ENCODE assay signal across 8 cellular contexts in the genomic region with DNA sequence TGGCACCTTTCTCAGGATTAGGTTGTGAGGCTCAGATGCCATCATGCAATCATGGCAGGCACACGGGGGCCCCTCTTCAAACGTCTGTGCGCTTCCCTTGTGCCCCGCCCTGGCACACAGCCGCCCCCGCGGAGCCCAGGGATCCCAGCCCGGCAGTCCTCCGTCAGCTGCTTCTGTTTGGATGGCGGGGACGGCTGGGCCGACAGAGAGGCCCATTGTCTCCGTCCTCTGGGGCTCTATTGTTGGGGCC. TPM values are rescaled to one million over a fixed set of nuclear protein-coding genes. Genes with fewer than 3 reads are reported as not detected.
A peak's percentile ranks its signal among the peaks of the same experiment; 100 is the strongest.
DNase-seq lines count a peak whose midpoint lies in the region; ATAC-seq, FAIRE-seq and TF ChIP-seq lines count a peak whose summit lies in the region.

No MANE protein-coding gene starts in this region.

- CTCF ChIA-PET in activated CD8-positive, alpha-beta memory T cell treated with anti-CD3 and anti-CD28 coated beads, Interleukin-2, amount 10 ng/mL, durations not matched to agents 7 days and 5 days (lab: Charles Lee) = interaction anchor here (0.8 to 6.7 kb wide), 10 partner anchors 15 to 387 kb away, joined by 3 to 29 read pairs (median 5); no protein-coding TSS in a partner anchor
- CTCF ChIA-PET in HepG2 (lab: Yijun Ruan, JAX; ENCODE audit: low intra/inter-chr PET ratio, low total read pairs) = interaction anchor here (1.4 kb wide), 1 partner anchor 18 kb away, joined by 7 read pairs; no protein-coding TSS in a partner anchor

- intact Hi-C loops in HepG2 (cut with micrococcal nuclease; ENCODE audit: unreplicated experiment) = no loop called here

- peak overlapping the region; percentile 83 for H3K4me3 Mint-ChIP-seq in activated CD8-positive, alpha-beta memory T cell treated with anti-CD3 and anti-CD28 coated beads, Interleukin-2, amount 10 ng/mL, durations not matched to agents 7 days and 5 days

- no TSS peak for BruUV-seq in HepG2 (replicated peaks; lab: Mats Ljungman, UMichigan)

- H3K4me3 ChIP-seq in SJCRH30 (peak overlapping the region; percentile 67), HepG2 (replicated peaks in 1 of 3; ENCODE audit: insufficient read depth in 1 of 3, low read depth in 2 of 3, low read length in 3 of 3) (peak overlapping the region; percentile 75 to 86 (median 81))

- H3K4me1 ChIP-seq in SJCRH30 (peaks cover 40% of the 10 kb centered on the region), HepG2 (ENCODE audit: insufficient read depth, low read length) (peaks cover 86% of the 10 kb centered on the region)

- H3K79me2 ChIP-seq in HepG2 (ENCODE audit: insufficient read depth, low read length) = peaks cover 8% of the 10 kb centered on the region

- H3K27me3 ChIP-seq in SJCRH30 (no peaks in the 10 kb centered on the region), HepG2 (ENCODE audit: control insufficient read depth in 1 of 2, insufficient read depth in 2 of 2, low read length in 2 of 2) (no peaks in the 10 kb centered on the region; a peak in 1 of 5 replicates)

- no peak for TF ChIP-seq POLR2A in HepG2 (IDR thresholded peaks at IDR 0.05; ENCODE audit: insufficient read depth in 1 of 2, low read depth in 2 of 2, low read length in 2 of 2)

- H3K36me3 ChIP-seq in SJCRH30 (no peaks in the 10 kb centered on the region), HepG2 (replicated peaks in 1 of 2; ENCODE audit: control insufficient read depth in 1 of 2, insufficient read depth in 2 of 2, low read length in 2 of 2) (no peaks in the 10 kb centered on the region; a peak in 1 of 5 replicates)

- no peak overlapping the region for H2AFZ ChIP-seq in HepG2 (ENCODE audit: low read length)

- 0% methylated on average over 2 of the region's 13 CpGs for WGBS in HepG2 (ENCODE audit: low lambda C conversion rate)

- no peaks in the 10 kb centered on the region for H3K9me3 Mint-ChIP-seq in activated CD8-positive, alpha-beta memory T cell treated with anti-CD3 and anti-CD28 coated beads, Interleukin-2, amount 10 ng/mL, durations not matched to agents 7 days and 5 days (ENCODE audit: low read depth)

- H3K9ac ChIP-seq in HepG2 (ENCODE audit: insufficient read depth, low read depth, low read length) = peak overlapping the region; percentile 91

- H3K36me3 Mint-ChIP-seq in activated CD8-positive, alpha-beta memory T cell treated with anti-CD3 and anti-CD28 coated beads, Interleukin-2, amount 10 ng/mL, durations not matched to agents 7 days and 5 days = no peaks in the 10 kb centered on the region

- peaks cover 10% of the 10 kb centered on the region for H3K4me1 Mint-ChIP-seq in activated CD8-positive, alpha-beta memory T cell treated with anti-CD3 and anti-CD28 coated beads, Interleukin-2, amount 10 ng/mL, durations not matched to agents 7 days and 5 days

- no peak for FAIRE-seq in HepG2 (lab: Jason Lieb, UNC)
- FAIRE-seq in HTR-8/SVneo (lab: Jason Lieb, UNC) = no peak

- peak overlapping the region; percentile 87 for H3K4me2 ChIP-seq in HepG2 (ENCODE audit: low read depth, low read length)

- no peaks in the 10 kb centered on the region for H4K20me1 ChIP-seq in HepG2 (ENCODE audit: insufficient read depth, low read length)

- TF ChIP-seq RAD21 in HepG2 (CRISPR knock-in tag; IDR thresholded peaks at IDR 0.05) = no peak; the same call in 1 of the 2 replicates

- TF ChIP-seq EP300 in HepG2 (IDR thresholded peaks at IDR 0.05; ENCODE audit: low read depth in 2 of 2, low read length in 2 of 2) (no peak), HepG2 (CRISPR knock-in tag; IDR thresholded peaks at IDR 0.05; ENCODE audit: borderline replicate concordance) (no peak)

- peak; percentile 5 for ATAC-seq in activated CD8-positive, alpha-beta memory T cell treated with anti-CD3 and anti-CD28 coated beads, Interleukin-2, amount 10 ng/mL, durations not matched to agents 7 days and 5 days
- peak; percentile 51 for ATAC-seq in HepG2

- no peak for DNase-seq in activated CD8-positive, alpha-beta memory T cell treated with anti-CD3 and anti-CD28 coated beads, Interleukin-2, amount 10 ng/mL, durations not matched to agents 7 days and 5 days
- DNase-seq in activated CD8-positive, alpha-beta memory T cell treated with anti-CD3 and anti-CD28 coated beads for 24 hours = no peak
- DNase-seq in SJCRH30 = peak; percentile 94 to 97
- peak; percentile 60 for DNase-seq in cerebellar cortex (ENCODE audit: low spot score)
- peak; percentile 55 for DNase-seq in HepG2 (ENCODE audit: low spot score)
- DNase-seq in stimulated activated CD4-positive, alpha-beta T cell treated with anti-CD3 and anti-CD28 coated beads, Interleukin-4, amount 100 ng/mL, for 1 hour = peak; percentile 53
- DNase-seq in A172 (ENCODE audit: low spot score) = no peak
- DNase-seq in HTR-8/SVneo (ENCODE audit: insufficient read length, low spot score) = no peak

- H3K9me3 ChIP-seq in SJCRH30 (replicated peaks) = no peaks in the 10 kb centered on the region
- H3K9me3 ChIP-seq in HepG2 (ENCODE audit: low read length) = no peaks in the 10 kb centered on the region

- peak overlapping the region; percentile 86 for H3K27ac Mint-ChIP-seq in activated CD8-positive, alpha-beta memory T cell treated with anti-CD3 and anti-CD28 coated beads, Interleukin-2, amount 10 ng/mL, durations not matched to agents 7 days and 5 days

- in situ Hi-C loops in HepG2 (cut with HindIII; ENCODE audit: extremely low pct_ligation_motif_present, low pct_unique_long_range_greater_than_20kb) = no loop called here

- H3K27ac ChIP-seq in SJCRH30 = peak overlapping the region; percentile 100
- H3K27ac ChIP-seq in HepG2 (ENCODE audit: extremely low read length, insufficient read depth, low read length) = peak overlapping the region; percentile 95

- TF ChIP-seq CTCF in HepG2 (CRISPR knock-in tag; IDR thresholded peaks at IDR 0.05) = no peak

- H3K27me3 Mint-ChIP-seq in activated CD8-positive, alpha-beta memory T cell treated with anti-CD3 and anti-CD28 coated beads, Interleukin-2, amount 10 ng/mL, durations not matched to agents 7 days and 5 days = peaks cover 15% of the 10 kb centered on the region

- POLR2A ChIA-PET in HepG2 (lab: Yijun Ruan, JAX) = interaction anchor here (0.9 to 2.6 kb wide), 8 partner anchors 8 to 515 kb away, joined by 3 to 25 read pairs (median 6); no protein-coding TSS in a partner anchor

RNA-seq across cellular contexts. Expression of a gene that starts 0.8 kb away (rescaled TPM):
- total RNA-seq in activated CD8-positive, alpha-beta memory T cell treated with anti-CD3 and anti-CD28 coated beads, Interleukin-2, amount 10 ng/mL, durations not matched to agents 7 days and 5 days = 1 to 10 TPM in 1 of 2 experiments, under 1 TPM in 1; 0.70 to 1.2 TPM
- total RNA-seq in SJCRH30 (2014; rRNA removed; shearing (Covaris generic)) = 30.7 and 32.5 TPM in 2 replicates
- total RNA-seq in HepG2 (2016; rRNA removed; fragmentation: Illumina TruSeq; extraction: Trizol) = 10.5 and 13.7 TPM in 2 replicates
- total RNA-seq in HepG2 (2016; cell fraction: cytosol; rRNA removed; fragmentation: Illumina TruSeq; extraction: Trizol; ENCODE audit: low read depth) = 4.0 and 4.5 TPM in 2 replicates
- total RNA-seq in HepG2 (2016; cell fraction: insoluble cytoplasmic fraction; rRNA removed; fragmentation: Illumina TruSeq; extraction: Trizol) = 8.3 and 12.0 TPM in 2 replicates
- 8.1 and 8.4 TPM in 2 replicates for total RNA-seq in HepG2 (2016; cell fraction: membrane; rRNA removed; fragmentation: Illumina TruSeq; extraction: Trizol)
- total RNA-seq in HepG2 (2016; cell fraction: nucleus; rRNA removed; fragmentation: Illumina TruSeq; extraction: Trizol) = 5.7 and 8.2 TPM in 2 replicates
- 33.1 and 49.7 TPM in 2 replicates for polyA plus RNA-seq in HepG2 (2011; rRNA removed)
- polyA plus RNA-seq in HepG2 (2011; cell fraction: cytosol; rRNA removed) = 45.0 and 52.1 TPM in 2 replicates
- 54.1 and 56.2 TPM in 2 replicates for polyA plus RNA-seq in HepG2 (2011; cell fraction: nucleus; rRNA removed)
- polyA plus RNA-seq in HepG2 (2012) = 51.6 and 55.6 TPM in 2 replicates
- polyA plus RNA-seq in HepG2 (2016; cell fraction: cytosol; fragmentation: Illumina TruSeq; extraction: Trizol; ENCODE audit: low read depth) = 4.4 and 6.3 TPM in 2 replicates
- 9.3 and 10.5 TPM in 2 replicates for polyA plus RNA-seq in HepG2 (2016; cell fraction: insoluble cytoplasmic fraction; fragmentation: Illumina TruSeq; extraction: Trizol; ENCODE audit: low read depth)
- 7.6 and 9.8 TPM in 2 replicates for polyA plus RNA-seq in HepG2 (2016; cell fraction: membrane; fragmentation: Illumina TruSeq; extraction: Trizol; ENCODE audit: low read depth)
- 10.6 and 11.8 TPM in 2 replicates for polyA plus RNA-seq in HepG2 (2016; cell fraction: nucleus; fragmentation: Illumina TruSeq; extraction: Trizol; ENCODE audit: insufficient read depth, low read depth)
- 4.8 and 66.6 TPM in 2 replicates for polyA minus RNA-seq in HepG2 (2011; rRNA and poly(A)+ RNA removed; ENCODE audit: low replicate concordance)
- 29.4 and 31.1 TPM in 2 replicates for polyA minus RNA-seq in HepG2 (2011; cell fraction: cytosol; rRNA and poly(A)+ RNA removed)
- polyA minus RNA-seq in HepG2 (2011; cell fraction: nucleus; rRNA and poly(A)+ RNA removed) = 21.3 and 22.1 TPM in 2 replicates
- 16.7 and 17.4 TPM in 2 replicates for total RNA-seq in A172 (2014; rRNA removed; shearing (Covaris generic))

RNA-seq across cellular contexts. Expression of a gene that starts 59.1 kb away (rescaled TPM):
- total RNA-seq in activated CD8-positive, alpha-beta memory T cell treated with anti-CD3 and anti-CD28 coated beads, Interleukin-2, amount 10 ng/mL, durations not matched to agents 7 days and 5 days = 100 to 1,000 TPM; 186 to 236 TPM
- total RNA-seq in SJCRH30 (2014; rRNA removed; shearing (Covaris generic)) = 0.10 and 0.32 TPM in 2 replicates
- total RNA-seq in HepG2 (2016; rRNA removed; fragmentation: Illumina TruSeq; extraction: Trizol) = 18.2 and 35.2 TPM in 2 replicates
- total RNA-seq in HepG2 (2016; cell fraction: cytosol; rRNA removed; fragmentation: Illumina TruSeq; extraction: Trizol; ENCODE audit: low read depth) = 2.4 and 3.0 TPM in 2 replicates
- 13.5 and 35.7 TPM in 2 replicates for total RNA-seq in HepG2 (2016; cell fraction: insoluble cytoplasmic fraction; rRNA removed; fragmentation: Illumina TruSeq; extraction: Trizol)
- total RNA-seq in HepG2 (2016; cell fraction: membrane; rRNA removed; fragmentation: Illumina TruSeq; extraction: Trizol) = 7.5 TPM in 2 replicates
- total RNA-seq in HepG2 (2016; cell fraction: nucleus; rRNA removed; fragmentation: Illumina TruSeq; extraction: Trizol) = 48.2 and 58.1 TPM in 2 replicates
- 31.6 and 44.3 TPM in 2 replicates for polyA plus RNA-seq in HepG2 (2011; rRNA removed)
- 17.7 and 20.2 TPM in 2 replicates for polyA plus RNA-seq in HepG2 (2011; cell fraction: cytosol; rRNA removed)
- 105 and 126 TPM in 2 replicates for polyA plus RNA-seq in HepG2 (2011; cell fraction: nucleus; rRNA removed)
- 34.3 and 44.8 TPM in 2 replicates for polyA plus RNA-seq in HepG2 (2012)
- 1.3 and 1.6 TPM in 2 replicates for polyA plus RNA-seq in HepG2 (2016; cell fraction: cytosol; fragmentation: Illumina TruSeq; extraction: Trizol; ENCODE audit: low read depth)
- polyA plus RNA-seq in HepG2 (2016; cell fraction: insoluble cytoplasmic fraction; fragmentation: Illumina TruSeq; extraction: Trizol; ENCODE audit: low read depth) = 10.1 and 14.0 TPM in 2 replicates
- polyA plus RNA-seq in HepG2 (2016; cell fraction: membrane; fragmentation: Illumina TruSeq; extraction: Trizol; ENCODE audit: low read depth) = 2.8 and 3.5 TPM in 2 replicates
- polyA plus RNA-seq in HepG2 (2016; cell fraction: nucleus; fragmentation: Illumina TruSeq; extraction: Trizol; ENCODE audit: insufficient read depth, low read depth) = 83.4 and 84.9 TPM in 2 replicates
- polyA minus RNA-seq in HepG2 (2011; rRNA and poly(A)+ RNA removed; ENCODE audit: low replicate concordance) = 104 and 110 TPM in 2 replicates
- 31.9 and 35.7 TPM in 2 replicates for polyA minus RNA-seq in HepG2 (2011; cell fraction: cytosol; rRNA and poly(A)+ RNA removed)
- 50.5 and 60.3 TPM in 2 replicates for polyA minus RNA-seq in HepG2 (2011; cell fraction: nucleus; rRNA and poly(A)+ RNA removed)
- 14.1 and 16.3 TPM in 2 replicates for total RNA-seq in A172 (2014; rRNA removed; shearing (Covaris generic))

Comparison
In these comparisons a context has a peak if more than half of its experiments do, and no peak if none do; other contexts are left out.
1. DNase-seq: peak in SJCRH30 (2 of 2), cerebellar cortex (single experiment), HepG2 (single experiment) and stimulated activated CD4-positive, alpha-beta T cell treated with anti-CD3 and anti-CD28 coated beads, Interleukin-4, amount 100 ng/mL, for 1 hour (single experiment); none in activated CD8-positive, alpha-beta memory T cell treated with anti-CD3 and anti-CD28 coated beads, Interleukin-2, amount 10 ng/mL, durations not matched to agents 7 days and 5 days (single experiment), activated CD8-positive, alpha-beta memory T cell treated with anti-CD3 and anti-CD28 coated beads for 24 hours (single experiment), A172 (single experiment) and HTR-8/SVneo (single experiment).